ENCODE assay signal across 15 cellular contexts in genomic region chr9:114864471-114864870, GRCh38. TPM values are rescaled to one million over a fixed set of nuclear protein-coding genes. Genes with fewer than 3 reads are reported as not detected.
DNase-seq lines count a peak whose midpoint lies in the region; FAIRE-seq and TF ChIP-seq lines count a peak whose summit lies in the region.
"Had no signal": no experiment of that assay in that cellular context is flagged by ENCODE, and none has a peak within 500 bp of the region (broad histone marks: within the 10 kb centered on the region; RNA-seq: fewer than 3 reads in every experiment).

No MANE protein-coding gene starts in this region.

- H3K4me3 ChIP-seq in fibroblast of villous mesenchyme (ENCODE audit: low read depth, low read length), result no peak overlapping the region
- H3K4me3 ChIP-seq: BLaER1 treated with 17β-estradiol and CSF1 and Interleukin-3, amounts not matched to agents 10 nM and 100 nM; GM23248 had no signal

- TF ChIP-seq CTCF in fibroblast of villous mesenchyme (IDR thresholded peaks at IDR 0.05; ENCODE audit: insufficient read depth, low read depth, low read length), result no peak

- DNase-seq in amniotic epithelial cell (ENCODE audit: low read depth) (peak; percentile 91), fibroblast of villous mesenchyme (ENCODE audit: low read depth) (peak; percentile 63), renal cortical epithelial cell (ENCODE audit: low read depth) (peak; percentile 33), NCI-H524 (lab: John Stamatoyannopoulos, UW) (no peak), GM19240 (ENCODE audit: insufficient read length, low spot score) (no peak), urothelium cell line (ENCODE audit: low spot score) (no peak), NCI-H2081 treated with DMSO at 0.1 percent for 48 hours (lab: John Stamatoyannopoulos, UW) (no peak)
- DNase-seq: ACHN; Calu3; CD4-positive, CD25-positive, alpha-beta regulatory T cell; DMS 273 treated with DMSO at 0.1 percent for 48 hours; GM23248 had no signal

- FAIRE-seq in urothelium cell line (lab: Jason Lieb, UNC), result no peak
- FAIRE-seq: H54 had no signal

RNA-seq across cellular contexts. Expression of gene TNFSF15, which starts 58.6 kb away (rescaled TPM):
- 4.5 and 5.6 TPM in 2 replicates for total RNA-seq in fibroblast of villous mesenchyme
- total RNA-seq in renal cortical epithelial cell, result 1.3 and 7.3 TPM in 2 replicates
- total RNA-seq: CD4-positive, CD25-positive, alpha-beta regulatory T cell; Daoy had no signal

Comparison
In these comparisons a context has a peak if more than half of its experiments do, and no peak if none do; other contexts are left out.
1. DNase-seq: peak in amniotic epithelial cell (single experiment), fibroblast of villous mesenchyme (single experiment) and renal cortical epithelial cell (single experiment); none in NCI-H524 (0 of 2), GM19240 (single experiment), urothelium cell line (single experiment) and NCI-H2081 treated with DMSO at 0.1 percent for 48 hours (single experiment).